In genomic region chr5:128038641-128039040, GRCh38 we compare ENCODE assay signal across 1 cellular context.
TF ChIP-seq lines count a peak whose summit lies in the region.

No MANE protein-coding gene starts in this region.

TF ChIP-seq in HCT116, 20 proteins besides CTCF, POLR2A, EP300 and RAD21:
- TF ChIP-seq MAX (IDR thresholded peaks at IDR 0.05) (no peak), ATF3 (IDR thresholded peaks at IDR 0.05) (no peak), ZNF274 (IDR thresholded peaks at IDR 0.05; ENCODE audit: low read depth, low read length) (no peak), FOSL1 (IDR thresholded peaks at IDR 0.05; ENCODE audit: low read depth) (peak; percentile 72), EZH2phosphoT487 (IDR thresholded peaks at IDR 0.05; ENCODE audit: borderline replicate concordance) (no peak), CEBPB (IDR thresholded peaks at IDR 0.05; ENCODE audit: low read depth) (peak; percentile 35; the same call in 1 of the 2 replicates), REST (IDR thresholded peaks at IDR 0.05; ENCODE audit: low read depth) (no peak), TCF7L2 (IDR thresholded peaks at IDR 0.05; ENCODE audit: borderline replicate concordance, extremely low read depth, insufficient read depth, insufficient read length) (peak; percentile 48), ELF1 (IDR thresholded peaks at IDR 0.05; ENCODE audit: borderline replicate concordance, low read depth) (no peak), SRF (IDR thresholded peaks at IDR 0.05; ENCODE audit: low read depth) (no peak), ZBTB33 (IDR thresholded peaks at IDR 0.05; ENCODE audit: extremely low read depth, insufficient replicate concordance, low read length) (no peak), CBX3 (IDR thresholded peaks at IDR 0.05; ENCODE audit: low read depth) (peak; percentile 55; the same call in 1 of the 2 replicates), SIN3A (IDR thresholded peaks at IDR 0.05; ENCODE audit: low read depth) (peak; percentile 46; the same call in 1 of the 2 replicates), POLR2AphosphoS5 (IDR thresholded peaks at IDR 0.05; ENCODE audit: low read depth, low read length) (peak; percentile 35; the same call in 1 of the 2 replicates), EGR1 (IDR thresholded peaks at IDR 0.05; ENCODE audit: low read depth) (no peak), JUND (IDR thresholded peaks at IDR 0.05) (peak; percentile 82), SP1 (IDR thresholded peaks at IDR 0.05; ENCODE audit: low read depth) (peak; percentile 68), ZFX (IDR thresholded peaks at IDR 0.05) (no peak), YY1 (IDR thresholded peaks at IDR 0.05; ENCODE audit: extremely low read depth, insufficient replicate concordance, low read depth, low read length) (no peak), EZH2 (IDR thresholded peaks at IDR 0.05) (no peak)
